Comparison of ENCODE assay signal across 1 cellular context in genomic region chr19:2633693-2634075, GRCh38.
TF ChIP-seq lines count a peak whose summit lies in the region.

No MANE protein-coding gene starts in this region.

TF ChIP-seq in GM12878, 131 proteins besides CTCF, POLR2A, EP300 and RAD21:
- no peak for TF ChIP-seq MXI1 (IDR thresholded peaks at IDR 0.05; ENCODE audit: low read depth, low read length)
- TF ChIP-seq RBBP5 (conservative IDR thresholded peaks at IDR 0.05): no peak
- TF ChIP-seq EGR1 (IDR thresholded peaks at IDR 0.05; ENCODE audit: borderline replicate concordance in 1 of 2, low read depth in 2 of 2, low read length in 2 of 2): no peak
- TF ChIP-seq ZZZ3 (IDR thresholded peaks at IDR 0.05; ENCODE audit: control insufficient read depth, insufficient read length, low read depth): no peak
- TF ChIP-seq ZBTB40 (IDR thresholded peaks at IDR 0.05; ENCODE audit: borderline replicate concordance): no peak
- TF ChIP-seq DPF2 (IDR thresholded peaks at IDR 0.05): no peak
- TF ChIP-seq NKRF (conservative IDR thresholded peaks at IDR 0.05): no peak
- no peak for TF ChIP-seq NFXL1 (IDR thresholded peaks at IDR 0.05; ENCODE audit: borderline replicate concordance)
- no peak for TF ChIP-seq CHD2 (IDR thresholded peaks at IDR 0.05; ENCODE audit: borderline replicate concordance, low read depth, low read length)
- no peak for TF ChIP-seq HSF1 (IDR thresholded peaks at IDR 0.05; ENCODE audit: low read depth, low read length)
- no peak for TF ChIP-seq ASH2L (IDR thresholded peaks at IDR 0.05; ENCODE audit: borderline replicate concordance, low read depth)
- no peak for TF ChIP-seq PAX8 (IDR thresholded peaks at IDR 0.05)
- TF ChIP-seq CUX1 (IDR thresholded peaks at IDR 0.05; ENCODE audit: insufficient replicate concordance, low read depth, low read length): no peak
- TF ChIP-seq BHLHE40 (IDR thresholded peaks at IDR 0.05; ENCODE audit: borderline replicate concordance in 1 of 2, low read depth in 2 of 2, low read length in 1 of 2): no peak
TF ChIP-seq in GM12878: peak in this region for 0.
